Comparison of ENCODE assay signal across 7 cellular contexts in genomic region chr12:67415473-67415872, GRCh38.
DNase-seq lines count a peak whose midpoint lies in the region; ATAC-seq, FAIRE-seq and TF ChIP-seq lines count a peak whose summit lies in the region.

No MANE protein-coding gene starts in this region.

- 28 to 31% (median 31%) methylated on average over 4 of the region's 4 CpGs for WGBS in psoas muscle, 3 donors

- peak; percentile 45 for FAIRE-seq in GM18507 (lab: Jason Lieb, UNC)

- peaks cover 5% of the 10 kb centered on the region for H3K36me3 Mint-ChIP-seq in glutamatergic neuron (ENCODE audit: unreplicated experiment)

- H3K4me1 ChIP-seq in psoas muscle: peaks cover 32% of the 10 kb centered on the region

- H3K27me3 Mint-ChIP-seq in glutamatergic neuron (ENCODE audit: unreplicated experiment): no peaks in the 10 kb centered on the region

- H3K4me3 ChIP-seq in epithelial cell of esophagus (ENCODE audit: low read length) (no peak overlapping the region), psoas muscle (no peak overlapping the region)

- no peaks in the 10 kb centered on the region for H3K36me3 ChIP-seq in psoas muscle (ENCODE audit: insufficient read depth in 1 of 2, low read depth in 1 of 2)

- H3K9me3 Mint-ChIP-seq in glutamatergic neuron (ENCODE audit: unreplicated experiment): no peaks in the 10 kb centered on the region

- DNase-seq in GM18507 (ENCODE audit: extremely low spot score, insufficient read length, low read depth) (no peak), NCI-H2227 treated with DMSO at 0.1 percent for 48 hours (lab: John Stamatoyannopoulos, UW) (peak; percentile 3), epithelial cell of esophagus (ENCODE audit: low read depth) (peak; percentile 60), psoas muscle (no peak), glutamatergic neuron (no peak)

- no peak overlapping the region for H3K4me3 Mint-ChIP-seq in glutamatergic neuron (ENCODE audit: unreplicated experiment)

- H3K4me1 Mint-ChIP-seq in glutamatergic neuron (ENCODE audit: low read depth, unreplicated experiment): peaks cover 26% of the 10 kb centered on the region

- ATAC-seq in psoas muscle: peak; percentile 69 to 78 (median 74)
- no peak for ATAC-seq in HG02981 (IDR thresholded peaks at IDR 0.05; ENCODE audit: unreplicated experiment)
- ATAC-seq in GM18511 (IDR thresholded peaks at IDR 0.05; ENCODE audit: unreplicated experiment): no peak

- no peaks in the 10 kb centered on the region for H3K9me3 ChIP-seq in psoas muscle

- H3K27me3 ChIP-seq in psoas muscle (ENCODE audit: insufficient read depth in 3 of 3, low read length in 2 of 3): no peaks in the 10 kb centered on the region

- no peak overlapping the region for H3K27ac ChIP-seq in psoas muscle

- no peak overlapping the region for H3K27ac Mint-ChIP-seq in glutamatergic neuron (ENCODE audit: unreplicated experiment)

- intact Hi-C loops in psoas muscle (cut with DNase I): loop anchor here in 1 of 2 donors (2.0 kb wide), 1 partner anchor 59 kb away; no protein-coding TSS in a partner anchor

- peak; percentile 54 for TF ChIP-seq CTCF in epithelial cell of esophagus (IDR thresholded peaks at IDR 0.05; ENCODE audit: insufficient read depth, low read depth, low read length, missing control alignments)
- TF ChIP-seq CTCF in psoas muscle (IDR thresholded peaks at IDR 0.05): peak; percentile 55
- no peak for TF ChIP-seq CTCF in glutamatergic neuron (IDR thresholded peaks at IDR 0.05; ENCODE audit: partially characterized antibody, unreplicated experiment)

Comparison
In these comparisons a context has a peak if more than half of its experiments do, and no peak if none do; other contexts are left out.
1. DNase-seq: peak in NCI-H2227 treated with DMSO at 0.1 percent for 48 hours (single experiment) and epithelial cell of esophagus (single experiment); none in GM18507 (single experiment), psoas muscle (0 of 2) and glutamatergic neuron (single experiment).
2. ATAC-seq: peak in psoas muscle (4 of 4); none in HG02981 (single experiment) and GM18511 (single experiment).